ENCODE assay signal across 28 cellular contexts in genomic region chr16:8204096-8204495, GRCh38.
"Had no signal": no experiment of that assay in that cellular context is flagged by ENCODE, and none has a peak within 500 bp of the region (broad histone marks: within the 10 kb centered on the region; RNA-seq: fewer than 3 reads in every experiment).

No MANE protein-coding gene starts in this region.

- H3K4me1 ChIP-seq: colonic mucosa, esophagus muscularis mucosa, esophagus squamous epithelium, foreskin keratinocyte, gastrocnemius medialis, gastroesophageal sphincter, heart left ventricle had no signal

- H3K36me3 ChIP-seq: colonic mucosa, esophagus muscularis mucosa, esophagus squamous epithelium, gastrocnemius medialis, gastroesophageal sphincter, heart left ventricle, heart right ventricle had no signal

- FAIRE-seq: colon, endometrium, endothelial cell of umbilical vein, frontal cortex had no signal

- H3K27ac ChIP-seq: colonic mucosa, coronary artery, dorsolateral prefrontal cortex, epithelial cell of prostate, esophagus muscularis mucosa, esophagus squamous epithelium, foreskin keratinocyte, gastrocnemius medialis, gastroesophageal sphincter, heart left ventricle, heart right ventricle had no signal

- H3K27me3 ChIP-seq: colonic mucosa, esophagus muscularis mucosa, esophagus squamous epithelium, foreskin keratinocyte, gastrocnemius medialis, gastroesophageal sphincter, heart left ventricle, heart right ventricle had no signal

- DNase-seq: colonic mucosa; cortex of kidney; dermis blood vessel endothelial cell; dorsolateral prefrontal cortex; effector CD4-positive, alpha-beta T cell; effector CD8-positive, alpha-beta T cell; effector memory CD4-positive, alpha-beta T cell; effector memory CD8-positive, alpha-beta T cell; endodermal cell; erythroblast; esophagus squamous epithelium; foreskin fibroblast; foreskin keratinocyte; foreskin melanocyte; gastrocnemius medialis; glutamatergic neuron; head of caudate nucleus; heart left ventricle; heart right ventricle had no signal

- H3K9me3 ChIP-seq: colonic mucosa, gastrocnemius medialis had no signal

- H3K4me3 ChIP-seq: colonic mucosa, coronary artery, dorsolateral prefrontal cortex, esophagus muscularis mucosa, esophagus squamous epithelium, gastrocnemius medialis, gastroesophageal sphincter, heart left ventricle, heart right ventricle had no signal

- ATAC-seq: effector memory CD8-positive, alpha-beta T cell; esophagus mucosa; foreskin keratinocyte; gastrocnemius medialis; gastroesophageal sphincter; heart left ventricle; heart right ventricle had no signal
